In genomic region chr9:38227656-38228055, GRCh38 we compare ENCODE assay signal across 7 cellular contexts.
DNase-seq lines count a peak whose midpoint lies in the region; ATAC-seq and TF ChIP-seq lines count a peak whose summit lies in the region.

No MANE protein-coding gene starts in this region.

- DNase-seq in EH (ENCODE audit: low read depth), result peak; percentile 3
- DNase-seq in NCI-H1092 (lab: John Stamatoyannopoulos, UW), result peak; percentile 33
- DNase-seq in activated T-cell treated with anti-CD3 and anti-CD28 coated beads, Interleukin-2, amount 50 U/mL, for 4 hours, result no peak
- peak; percentile 31 for DNase-seq in natural killer cell
- no peak for DNase-seq in CD14-positive monocyte (ENCODE audit: low spot score)
- no peak for DNase-seq in AML-193 (lab: John Stamatoyannopoulos, UW)

- H3K4me3 Mint-ChIP-seq in activated T-cell treated with anti-CD3 and anti-CD28 coated beads, Interleukin-2, amount 50 U/mL, for 4 hours, result peak overlapping the region; percentile 58
- H3K4me3 Mint-ChIP-seq in natural killer cell, result peak overlapping the region; percentile 89
- peak overlapping the region in 1 of 2 donors; percentile 71 for H3K4me3 Mint-ChIP-seq in CD14-positive monocyte

- H3K4me1 Mint-ChIP-seq in activated T-cell treated with anti-CD3 and anti-CD28 coated beads, Interleukin-2, amount 50 U/mL, for 4 hours (ENCODE audit: low read depth), result peaks cover 13% of the 10 kb centered on the region
- H3K4me1 Mint-ChIP-seq in natural killer cell (peaks cover 28 to 51% of the 10 kb centered on the region in 2 donors), CD14-positive monocyte (peaks cover 13% of the 10 kb centered on the region)

- H3K27ac Mint-ChIP-seq in natural killer cell, result peak overlapping the region; percentile 48 to 81
- H3K27ac Mint-ChIP-seq in CD14-positive monocyte, result no peak overlapping the region

- intact Hi-C loops in natural killer cell (cut with micrococcal nuclease) (loop anchor here (2.0 to 10.0 kb wide), 2 partner anchors 67 to 133 kb away; no protein-coding TSS in a partner anchor), CD14-positive monocyte (cut with micrococcal nuclease) (no loop called here)

- H3K9me3 Mint-ChIP-seq in activated T-cell treated with anti-CD3 and anti-CD28 coated beads, Interleukin-2, amount 50 U/mL, for 4 hours, result no peaks in the 10 kb centered on the region
- H3K9me3 Mint-ChIP-seq in natural killer cell (no peaks in the 10 kb centered on the region), CD14-positive monocyte (peaks cover 0 to 3% (median 0%) of the 10 kb centered on the region in 7 donors)

- peak; percentile 46 to 55 for ATAC-seq in activated T-cell treated with anti-CD3 and anti-CD28 coated beads, Interleukin-2, amount 50 U/mL, for 4 hours
- ATAC-seq in natural killer cell, result peak; percentile 66 to 71 (median 67)
- ATAC-seq in HG02763 (IDR thresholded peaks at IDR 0.05; ENCODE audit: unreplicated experiment), result no peak

- peaks cover 17% of the 10 kb centered on the region for H3K27me3 Mint-ChIP-seq in activated T-cell treated with anti-CD3 and anti-CD28 coated beads, Interleukin-2, amount 50 U/mL, for 4 hours (ENCODE audit: low read depth)
- H3K27me3 Mint-ChIP-seq in natural killer cell (ENCODE audit: low read depth in 2 of 2), result peaks cover 0 to 5% of the 10 kb centered on the region in 2 donors
- H3K27me3 Mint-ChIP-seq in CD14-positive monocyte (ENCODE audit: low read depth in 3 of 3), result peaks cover 12 to 24% (median 15%) of the 10 kb centered on the region in 3 donors

- TF ChIP-seq CTCF in natural killer cell (IDR thresholded peaks at IDR 0.05), result no peak
- TF ChIP-seq CTCF in CD14-positive monocyte (IDR thresholded peaks at IDR 0.05), result no peak

- no peaks in the 10 kb centered on the region for H3K36me3 Mint-ChIP-seq in activated T-cell treated with anti-CD3 and anti-CD28 coated beads, Interleukin-2, amount 50 U/mL, for 4 hours (ENCODE audit: insufficient read depth)
- peaks cover 6% of the 10 kb centered on the region for H3K36me3 Mint-ChIP-seq in natural killer cell
- H3K36me3 Mint-ChIP-seq in CD14-positive monocyte, result no peaks in the 10 kb centered on the region

Comparison
In these comparisons a context has a peak if more than half of its experiments do, and no peak if none do; other contexts are left out.
1. DNase-seq: peak in EH (single experiment), NCI-H1092 (single experiment) and natural killer cell (single experiment); none in activated T-cell treated with anti-CD3 and anti-CD28 coated beads, Interleukin-2, amount 50 U/mL, for 4 hours (single experiment), CD14-positive monocyte (single experiment) and AML-193 (0 of 2).
2. H3K27ac Mint-ChIP-seq: peak in natural killer cell (2 of 2); none in CD14-positive monocyte (0 of 7).